Comparison of ENCODE assay signal across 17 cellular contexts in the genomic region with DNA sequence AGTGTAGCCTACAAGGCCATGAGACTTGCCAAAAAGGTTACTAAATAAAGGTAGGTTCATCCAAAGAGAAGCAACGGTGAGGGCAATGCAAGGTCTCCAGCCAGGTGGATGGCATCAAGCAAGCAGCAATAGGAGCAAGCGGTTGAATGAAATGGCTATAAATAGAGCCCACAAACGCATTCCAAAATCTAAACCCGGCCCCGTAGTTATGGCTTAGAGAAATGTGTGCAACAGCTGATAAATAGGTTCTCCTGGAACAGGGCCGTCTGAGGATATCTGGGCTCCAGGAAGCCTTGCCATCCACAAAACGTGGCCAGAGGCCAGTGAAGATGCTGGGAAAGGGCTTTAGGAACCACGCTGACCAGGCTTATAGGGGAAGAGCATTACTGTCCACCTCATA.
A peak's percentile ranks its signal among the peaks of the same experiment; 100 is the strongest.
DNase-seq lines count a peak whose midpoint lies in the region; FAIRE-seq and TF ChIP-seq lines count a peak whose summit lies in the region.
"Had no signal": no experiment of that assay in that cellular context is flagged by ENCODE, and none has a peak within 500 bp of the region (broad histone marks: within the 10 kb centered on the region; RNA-seq: fewer than 3 reads in every experiment).

No MANE protein-coding gene starts in this region.

- no peak for TF ChIP-seq RAD21 in H1 (IDR thresholded peaks at IDR 0.05 in 1 of 2, conservative IDR thresholded peaks at IDR 0.05 in 1 of 2; ENCODE audit: low read depth in 2 of 2, low read length in 2 of 2)

- no peak overlapping the region for H3K14ac ChIP-seq in H1 (ENCODE audit: insufficient read length)

- H3K27me3 ChIP-seq in H1 (replicated peaks in 1 of 4; ENCODE audit: control insufficient read depth in 3 of 4, extremely low read depth in 1 of 4, insufficient read depth in 3 of 4, low read length in 3 of 4) (no peaks in the 10 kb centered on the region), tibial artery (no peaks in the 10 kb centered on the region)
- H3K27me3 ChIP-seq: MG63, Peyer's patch had no signal

- H3K79me1 ChIP-seq in H1 (ENCODE audit: low read depth, low read length) = no peaks in the 10 kb centered on the region

- no peak overlapping the region for H3K23ac ChIP-seq in H1 (ENCODE audit: insufficient read length)

- no peak overlapping the region for H3K27ac ChIP-seq in H1 (ENCODE audit: low read depth, low read length)
- peak overlapping the region; percentile 64 to 71 for H3K27ac ChIP-seq in tibial artery
- H3K27ac ChIP-seq: 22Rv1 had no signal

- no peak overlapping the region for H2AK5ac ChIP-seq in H1 (ENCODE audit: low read depth, low read length)

- DNase-seq in DMS153 treated with DMSO at 0.1 percent for 48 hours (lab: John Stamatoyannopoulos, UW; ENCODE audit: unreplicated experiment) (peak; percentile 62), DMS153 (lab: John Stamatoyannopoulos, UW) (no peak), H1 (ENCODE audit: low read depth in 1 of 2, low spot score in 2 of 2) (no peak), myocyte (ENCODE audit: low read depth) (peak; percentile 45), tibial artery (no peak), erythroblast (lab: John Stamatoyannopoulos, UW) (no peak), NCI-H82 treated with DMSO at 0.1 percent for 48 hours (lab: John Stamatoyannopoulos, UW; ENCODE audit: unreplicated experiment) (no peak)
- DNase-seq in effector CD4-positive, alpha-beta T cell = no peak
- DNase-seq: activated CD4-positive, alpha-beta T cell treated with anti-CD3 and anti-CD28 coated beads for 48 hours; activated CD8-positive, alpha-beta memory T cell treated with anti-CD3 and anti-CD28 coated beads, Interleukin-2, amount 50 U/mL, for 4 hours; activated naive CD4-positive, alpha-beta T cell; CD4-positive, CD25-positive, alpha-beta regulatory T cell; MG63; Peyer's patch; trophoblast cell had no signal

- no peak overlapping the region for H4K8ac ChIP-seq in H1 (ENCODE audit: extremely low read depth, insufficient read depth, low read length)

- H2BK5ac ChIP-seq in H1 (ENCODE audit: low read depth, low read length) = no peak overlapping the region

- H3K23me2 ChIP-seq in H1 (ENCODE audit: low read depth, low read length) = no peaks in the 10 kb centered on the region

- H3K56ac ChIP-seq in H1 (replicated peaks; ENCODE audit: insufficient read length, low read depth, low read length) = no peak overlapping the region

- H3K9me3 ChIP-seq in H1 (ENCODE audit: insufficient read depth in 2 of 2, low read depth in 1 of 2, low read length in 1 of 2) (no peaks in the 10 kb centered on the region; a peak in 2 of 4 replicates), tibial artery (no peaks in the 10 kb centered on the region)
- H3K9me3 ChIP-seq: MG63, Peyer's patch had no signal

- H2BK120ac ChIP-seq in H1 (replicated peaks; ENCODE audit: low read depth, low read length) = no peak overlapping the region

- H3K4ac ChIP-seq in H1 (replicated peaks; ENCODE audit: insufficient read length, low read depth, low read length) = no peak overlapping the region

- H3K36me3 ChIP-seq in H1 (ENCODE audit: control insufficient read depth in 2 of 4, insufficient read depth in 4 of 4, low read length in 3 of 4) (no peaks in the 10 kb centered on the region), tibial artery (no peaks in the 10 kb centered on the region)
- H3K36me3 ChIP-seq: MG63, Peyer's patch had no signal

- H3K9ac ChIP-seq in H1 (replicated peaks in 1 of 4; ENCODE audit: extremely low read depth in 1 of 4, low read depth in 3 of 4, low read length in 3 of 4) = no peak overlapping the region

- H2BK20ac ChIP-seq in H1 (ENCODE audit: low read length) = no peak overlapping the region

- 88% methylated on average over 8 of the region's 8 CpGs; no CpG with 5 or more reads in 1 of the 2 experiments for WGBS in H1 (ENCODE audit: extremely low coverage in 1 of 2, insufficient coverage in 1 of 2, insufficient read length in 1 of 2, insufficient replicate concordance in 2 of 2, low coverage in 1 of 2, low lambda C conversion rate in 2 of 2, missing lambda C conversion rate in 1 of 2), 2 experiments

- H4K91ac ChIP-seq in H1 (replicated peaks; ENCODE audit: insufficient read length, low read length) = peak overlapping the region; percentile 19

- intact Hi-C loops in tibial artery (cut with DNase I; ENCODE audit: low total_unique reads) = no loop called here

- TF ChIP-seq CTCF in H1 (IDR thresholded peaks at IDR 0.05; ENCODE audit: control extremely low read depth in 1 of 3, insufficient read depth in 1 of 3, low read depth in 1 of 3, low read length in 3 of 3) (no peak), tibial artery (IDR thresholded peaks at IDR 0.05) (no peak)

- no peak for TF ChIP-seq EP300 in H1 (IDR thresholded peaks at IDR 0.05; ENCODE audit: borderline replicate concordance in 1 of 2, low read depth in 2 of 2, low read length in 2 of 2)

- no peak overlapping the region for H3K4me3 ChIP-seq in H1 (ENCODE audit: extremely low read depth in 1 of 4, insufficient read depth in 2 of 4, low read depth in 3 of 4, low read length in 4 of 4)
- H3K4me3 ChIP-seq in tibial artery = no peak overlapping the region
- H3K4me3 ChIP-seq: MG63, Peyer's patch had no signal

- no peak for TF ChIP-seq POLR2A in H1 (IDR thresholded peaks at IDR 0.05; ENCODE audit: control extremely low read depth in 1 of 2, low read depth in 2 of 2, low read length in 2 of 2)
- TF ChIP-seq POLR2A in erythroblast (IDR thresholded peaks at IDR 0.05; ENCODE audit: low read length) = no peak

- CTCF ChIA-PET in H1 (lab: Charles Lee; ENCODE audit: partially characterized antibody) = interaction anchor here (0.6 to 1.5 kb wide), 4 partner anchors 9 to 729 kb away, joined by 3 to 7 read pairs (median 4); no protein-coding TSS in a partner anchor

- no peak overlapping the region for H3K4me2 ChIP-seq in H1 (ENCODE audit: insufficient read depth in 1 of 2, low read depth in 2 of 2, low read length in 2 of 2)

- no peak overlapping the region for H4K5ac ChIP-seq in H1 (ENCODE audit: insufficient read length, low read depth, low read length)

- H2AFZ ChIP-seq in H1 (ENCODE audit: low read length) = no peak overlapping the region

- H3K18ac ChIP-seq in H1 (ENCODE audit: extremely low read depth, low read length) = no peak overlapping the region

- no peak for FAIRE-seq in H1 (lab: Jason Lieb, UNC)
- FAIRE-seq: HepG2 had no signal

- peaks cover 0 to 13% (median 3%) of the 10 kb centered on the region in 4 experiments; a peak in 4 of 7 replicates for H3K4me1 ChIP-seq in H1 (replicated peaks in 1 of 4; ENCODE audit: control insufficient read depth in 3 of 4, insufficient read depth in 4 of 4, low read length in 3 of 4)
- peaks cover 0 to 39% (median 6%) of the 10 kb centered on the region in 4 donors for H3K4me1 ChIP-seq in tibial artery
- H3K4me1 ChIP-seq: Peyer's patch had no signal

- no peaks in the 10 kb centered on the region for H3K79me2 ChIP-seq in H1 (ENCODE audit: control insufficient read depth in 1 of 2, insufficient read depth in 2 of 2, low read length in 2 of 2)

- no peak overlapping the region for H2BK15ac ChIP-seq in H1 (ENCODE audit: low read length)

- POLR2A ChIA-PET in H1 (lab: Charles Lee; ENCODE audit: partially characterized antibody) = no interaction called here

- no peak overlapping the region for H2BK12ac ChIP-seq in H1 (ENCODE audit: low read depth, low read length)

- H4K20me1 ChIP-seq in H1 (replicated peaks in 1 of 2; ENCODE audit: control insufficient read depth in 1 of 2, insufficient read depth in 2 of 2, low read length in 2 of 2) = no peaks in the 10 kb centered on the region

TF ChIP-seq in H1, 55 proteins besides CTCF, POLR2A, EP300 and RAD21:
- TF ChIP-seq TEAD4 (IDR thresholded peaks at IDR 0.05; ENCODE audit: low read depth, low read length) (no peak), RXRA (IDR thresholded peaks at IDR 0.05; ENCODE audit: insufficient read depth, low read depth, low read length) (no peak)
- TF ChIP-seq, protein P1, sequence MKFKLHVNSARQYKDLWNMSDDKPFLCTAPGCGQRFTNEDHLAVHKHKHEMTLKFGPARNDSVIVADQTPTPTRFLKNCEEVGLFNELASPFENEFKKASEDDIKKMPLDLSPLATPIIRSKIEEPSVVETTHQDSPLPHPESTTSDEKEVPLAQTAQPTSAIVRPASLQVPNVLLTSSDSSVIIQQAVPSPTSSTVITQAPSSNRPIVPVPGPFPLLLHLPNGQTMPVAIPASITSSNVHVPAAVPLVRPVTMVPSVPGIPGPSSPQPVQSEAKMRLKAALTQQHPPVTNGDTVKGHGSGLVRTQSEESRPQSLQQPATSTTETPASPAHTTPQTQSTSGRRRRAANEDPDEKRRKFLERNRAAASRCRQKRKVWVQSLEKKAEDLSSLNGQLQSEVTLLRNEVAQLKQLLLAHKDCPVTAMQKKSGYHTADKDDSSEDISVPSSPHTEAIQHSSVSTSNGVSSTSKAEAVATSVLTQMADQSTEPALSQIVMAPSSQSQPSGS (IDR thresholded peaks at IDR 0.05; ENCODE audit: low read length) = no peak

Comparison
In these comparisons a context has a peak if more than half of its experiments do, and no peak if none do; other contexts are left out.
1. DNase-seq: peak in DMS153 treated with DMSO at 0.1 percent for 48 hours (single experiment) and myocyte (single experiment); none in DMS153 (single experiment), H1 (0 of 2), tibial artery (0 of 2), effector CD4-positive, alpha-beta T cell (single experiment), erythroblast (0 of 2) and NCI-H82 treated with DMSO at 0.1 percent for 48 hours (single experiment).